1 cellular context compared by ENCODE assay signal in genomic region chr14:99212646-99213045, GRCh38.
TF ChIP-seq lines count a peak whose summit lies in the region.

No MANE protein-coding gene starts in this region.

TF ChIP-seq in H1, 55 proteins besides CTCF, POLR2A, EP300 and RAD21:
- no peak for TF ChIP-seq SIRT6 (IDR thresholded peaks at IDR 0.05; ENCODE audit: low read length)
- no peak for TF ChIP-seq CREB1 (IDR thresholded peaks at IDR 0.05)
- TF ChIP-seq GTF2F1 (IDR thresholded peaks at IDR 0.05; ENCODE audit: borderline replicate concordance, low read depth, low read length), result no peak
- TF ChIP-seq SP2 (IDR thresholded peaks at IDR 0.05; ENCODE audit: low read length), result no peak
- no peak for TF ChIP-seq ZNF274 (IDR thresholded peaks at IDR 0.05; ENCODE audit: borderline replicate concordance, extremely low read depth, low read length)
- no peak for TF ChIP-seq SAP30 (IDR thresholded peaks at IDR 0.05; ENCODE audit: insufficient read depth, insufficient replicate concordance, low read length)
